ENCODE assay signal across 8 cellular contexts in the genomic region with DNA sequence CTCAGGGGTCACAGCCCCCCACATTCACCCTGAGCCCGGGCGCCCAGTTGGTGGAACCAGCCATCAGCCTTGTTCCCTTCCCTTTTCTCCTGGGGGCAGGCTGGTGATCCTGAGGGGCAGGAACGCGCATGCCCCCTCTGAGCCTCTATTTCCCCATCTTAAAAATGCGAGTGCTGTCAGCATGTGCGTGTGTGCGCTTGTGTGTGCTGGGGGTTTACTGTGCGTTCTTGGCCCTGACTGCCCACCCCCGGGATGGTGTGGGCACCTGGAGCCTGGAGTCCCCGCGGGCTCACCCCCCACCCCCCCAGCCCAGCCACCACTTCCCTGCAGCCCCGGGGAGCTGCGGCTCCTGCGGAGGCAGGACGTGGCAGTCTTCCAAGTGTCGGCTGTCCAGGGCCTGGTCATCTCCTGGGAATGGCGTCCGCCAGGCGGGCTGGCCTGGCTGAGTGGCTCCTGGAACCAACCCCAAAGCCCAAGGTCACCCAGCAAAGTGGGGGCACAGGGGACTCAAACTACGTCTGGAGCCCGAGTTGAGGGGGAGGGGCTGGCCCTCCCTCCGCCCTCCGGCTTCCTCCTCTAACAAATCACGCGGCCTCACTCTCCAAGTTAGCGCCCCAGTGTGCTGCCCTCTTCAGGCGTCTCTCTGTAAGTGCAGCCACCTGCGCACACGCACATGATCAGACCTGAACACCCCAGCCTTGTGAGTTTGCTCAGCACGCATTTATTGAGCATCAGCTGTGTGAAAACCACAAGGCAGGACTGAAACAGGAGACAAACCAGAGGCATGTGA. TPM values are rescaled to one million over a fixed set of nuclear protein-coding genes. Genes with fewer than 3 reads are reported as not detected.
DNase-seq lines count a peak whose midpoint lies in the region; ATAC-seq, FAIRE-seq and TF ChIP-seq lines count a peak whose summit lies in the region.
"Not testable (repeated sequence)": the region's sequence is repeated elsewhere in the genome, so short reads cannot be mapped to it uniquely, and the experiment has no call there.

No MANE protein-coding gene starts in this region.

- FAIRE-seq in GM19239 (lab: Jason Lieb, UNC) (peak; percentile 88), HTR-8/SVneo (lab: Jason Lieb, UNC) (peak; percentile 93)

- not testable (repeated sequence) for H3K4me1 ChIP-seq in CD8-positive, alpha-beta T cell (ENCODE audit: insufficient read depth, low read length); lung (ENCODE audit: control insufficient read depth in 2 of 2, insufficient read depth in 2 of 2, low read length in 2 of 2)

- H3K27me3 Mint-ChIP-seq in CD8-positive, alpha-beta T cell (ENCODE audit: low read depth); activated T-cell treated with anti-CD3 and anti-CD28 coated beads, Interleukin-2, amount 50 U/mL, for 24 hours; stimulated activated naive B cell treated with anti-CD40 and anti-IgM and Interleukin-4, amounts not matched to agents 10 μg/mL and 1 μg/mL and 100 μg/mL, for 72 hours: not testable (repeated sequence)

- H3K9me3 Mint-ChIP-seq in CD8-positive, alpha-beta T cell; activated T-cell treated with anti-CD3 and anti-CD28 coated beads, Interleukin-2, amount 50 U/mL, for 24 hours; stimulated activated naive B cell treated with anti-CD40 and anti-IgM and Interleukin-4, amounts not matched to agents 10 μg/mL and 1 μg/mL and 100 μg/mL, for 72 hours: not testable (repeated sequence)

- not testable (repeated sequence) for H3K27me3 ChIP-seq in CD8-positive, alpha-beta T cell (ENCODE audit: insufficient read depth, low read length); lung (ENCODE audit: control insufficient read depth, insufficient read depth)

- CTCF ChIA-PET in CD8-positive, alpha-beta T cell (lab: Charles Lee): not testable (repeated sequence)

- 36 to 63% methylated on average over 3 to 5 of the region's 30 CpGs for WGBS in lung, 2 donors

- peak; percentile 100 for ATAC-seq in CD8-positive, alpha-beta T cell
- ATAC-seq in HG02759 (IDR thresholded peaks at IDR 0.05; ENCODE audit: unreplicated experiment) (peak; percentile 48), lung (ENCODE audit: insufficient read depth, low FRiP score) (peak; percentile 92)
- peak; percentile 74 to 81 for ATAC-seq in stimulated activated naive B cell treated with anti-CD40 and anti-IgM and Interleukin-4, amounts not matched to agents 10 μg/mL and 1 μg/mL and 100 μg/mL, for 72 hours (replicated peaks)

- POLR2A ChIA-PET in CD8-positive, alpha-beta T cell (lab: Charles Lee): not testable (repeated sequence)

- H3K9me3 ChIP-seq in CD8-positive, alpha-beta T cell (ENCODE audit: low read length); lung (ENCODE audit: control insufficient read depth in 2 of 2, insufficient read depth in 1 of 2, low read length in 1 of 2): not testable (repeated sequence)

- intact Hi-C loops in CD8-positive, alpha-beta T cell (cut with DNase I, micrococcal nuclease): not testable (repeated sequence)

- not testable (repeated sequence) for H3K4me3 Mint-ChIP-seq in CD8-positive, alpha-beta T cell; activated T-cell treated with anti-CD3 and anti-CD28 coated beads, Interleukin-2, amount 50 U/mL, for 24 hours; stimulated activated naive B cell treated with anti-CD40 and anti-IgM and Interleukin-4, amounts not matched to agents 10 μg/mL and 1 μg/mL and 100 μg/mL, for 72 hours

- not testable (repeated sequence) for H3K4me1 Mint-ChIP-seq in CD8-positive, alpha-beta T cell (ENCODE audit: low read depth); activated T-cell treated with anti-CD3 and anti-CD28 coated beads, Interleukin-2, amount 50 U/mL, for 24 hours (ENCODE audit: low read depth); stimulated activated naive B cell treated with anti-CD40 and anti-IgM and Interleukin-4, amounts not matched to agents 10 μg/mL and 1 μg/mL and 100 μg/mL, for 72 hours

- not testable (repeated sequence) for H3K27ac ChIP-seq in CD8-positive, alpha-beta T cell (ENCODE audit: low read depth, low read length); lung (ENCODE audit: low read depth in 1 of 2, low read length in 1 of 2)

- H3K36me3 ChIP-seq in CD8-positive, alpha-beta T cell (ENCODE audit: insufficient read depth, low read length); lung (ENCODE audit: control insufficient read depth in 2 of 2, insufficient read depth in 2 of 2, low read length in 2 of 2): not testable (repeated sequence)

- not testable (repeated sequence) for TF ChIP-seq CTCF in CD8-positive, alpha-beta T cell (IDR thresholded peaks at IDR 0.05); fibroblast of villous mesenchyme (IDR thresholded peaks at IDR 0.05; ENCODE audit: insufficient read depth, low read depth, low read length); lung (IDR thresholded peaks at IDR 0.05; ENCODE audit: control extremely low read depth, extremely low read depth)

- not testable (repeated sequence) for H3K36me3 Mint-ChIP-seq in CD8-positive, alpha-beta T cell; activated T-cell treated with anti-CD3 and anti-CD28 coated beads, Interleukin-2, amount 50 U/mL, for 24 hours (ENCODE audit: low read depth); stimulated activated naive B cell treated with anti-CD40 and anti-IgM and Interleukin-4, amounts not matched to agents 10 μg/mL and 1 μg/mL and 100 μg/mL, for 72 hours

- DNase-seq in CD8-positive, alpha-beta T cell: peak in 2 of 7 experiments; percentile 1 to 45
- DNase-seq in GM19239 (ENCODE audit: insufficient read length, low spot score); HTR-8/SVneo (ENCODE audit: insufficient read length, low spot score); fibroblast of villous mesenchyme (ENCODE audit: low read depth); lung (ENCODE audit: low spot score); stimulated activated naive B cell treated with anti-CD40 and anti-IgM and Interleukin-4, amounts not matched to agents 10 μg/mL and 1 μg/mL and 100 μg/mL, for 72 hours: not testable (repeated sequence)
- peak; percentile 25 for DNase-seq in activated T-cell treated with anti-CD3 and anti-CD28 coated beads, Interleukin-2, amount 50 U/mL, for 24 hours

- H3K4me3 ChIP-seq in CD8-positive, alpha-beta T cell (ENCODE audit: low read depth, low read length); lung: not testable (repeated sequence)
- peak overlapping the region; percentile 33 for H3K4me3 ChIP-seq in fibroblast of villous mesenchyme (ENCODE audit: low read depth, low read length)

- H3K27ac Mint-ChIP-seq in CD8-positive, alpha-beta T cell; activated T-cell treated with anti-CD3 and anti-CD28 coated beads, Interleukin-2, amount 50 U/mL, for 24 hours; stimulated activated naive B cell treated with anti-CD40 and anti-IgM and Interleukin-4, amounts not matched to agents 10 μg/mL and 1 μg/mL and 100 μg/mL, for 72 hours: not testable (repeated sequence)

RNA-seq across cellular contexts. Expression of a gene that starts 14.2 kb away (rescaled TPM):
- 10 to 100 TPM; 15.7 to 18.7 TPM for total RNA-seq in CD8-positive, alpha-beta T cell
- total RNA-seq in fibroblast of villous mesenchyme (0.43 TPM in 1 of 2 replicates, not detected in the other), lung (1 to 10 TPM; 3.9 to 8.1 TPM)
- polyA plus RNA-seq in lung: 1 to 10 TPM; 4.3 to 6.1 TPM

Comparison
In these comparisons a context has a peak if more than half of its experiments do, and no peak if none do; other contexts are left out.
1. ATAC-seq: peak in every context shown above with its lines; median percentile 100 in CD8-positive, alpha-beta T cell; 92 in lung; 78 in stimulated activated naive B cell treated with anti-CD40 and anti-IgM and Interleukin-4, amounts not matched to agents 10 μg/mL and 1 μg/mL and 100 μg/mL, for 72 hours; 48 in HG02759.